ENCODE assay signal across 1 cellular context in the genomic region with DNA sequence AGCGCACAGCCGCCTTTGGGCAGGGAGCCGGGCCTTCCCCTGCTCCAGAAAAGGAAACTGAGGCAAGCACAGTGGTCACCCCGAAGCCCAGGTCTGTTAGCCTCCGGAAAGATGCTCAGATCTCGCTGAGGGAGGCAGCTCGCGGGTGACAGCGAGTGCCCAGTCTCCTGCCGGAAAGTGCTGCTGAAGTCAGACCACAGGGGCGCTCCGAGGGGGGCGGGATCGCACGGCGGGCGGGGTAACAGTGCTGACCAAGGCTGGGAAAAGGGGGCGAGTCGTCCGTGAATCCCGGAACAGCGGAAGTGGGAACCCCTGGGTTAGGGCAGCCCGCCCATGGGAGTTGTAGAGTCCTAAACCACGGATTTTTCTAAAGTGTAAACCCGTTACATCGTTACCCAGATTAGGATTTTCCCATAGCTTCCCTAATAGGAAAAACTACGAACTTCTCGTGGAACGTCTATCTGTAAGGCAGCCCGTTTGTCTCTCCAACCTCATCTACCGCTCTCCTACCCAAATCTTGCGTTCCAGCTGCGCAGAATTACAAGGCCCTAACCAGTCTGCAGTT.
TF ChIP-seq lines count a peak whose summit lies in the region.

No MANE protein-coding gene starts in this region.

TF ChIP-seq in HepG2, 621 proteins besides CTCF, POLR2A, EP300 and RAD21 (continued from another document and continues in another):
- TF ChIP-seq MAFK (conservative IDR thresholded peaks at IDR 0.05 in 1 of 2, IDR thresholded peaks at IDR 0.05 in 1 of 2; ENCODE audit: low read length in 2 of 2) (no peak), KAT7 (CRISPR knock-in tag; IDR thresholded peaks at IDR 0.05; ENCODE audit: borderline replicate concordance) (no peak), DNMT1 (CRISPR knock-in tag; IDR thresholded peaks at IDR 0.05) (0 out of 2 replicates have a peak, but pooled peaks have one; percentile 8), ZNF367 (CRISPR knock-in tag; IDR thresholded peaks at IDR 0.05; ENCODE audit: borderline replicate concordance) (0 out of 2 replicates have a peak, but pooled peaks have one; percentile 31), KLF9 (CRISPR knock-in tag; IDR thresholded peaks at IDR 0.05; ENCODE audit: low read depth) (no peak; the same call in 1 of the 2 replicates), SIX1 (CRISPR knock-in tag; IDR thresholded peaks at IDR 0.05; ENCODE audit: borderline replicate concordance) (no peak), SIX4 (CRISPR knock-in tag; IDR thresholded peaks at IDR 0.05) (0 out of 2 replicates have a peak, but pooled peaks have one; percentile 7), ZBTB38 (CRISPR knock-in tag; IDR thresholded peaks at IDR 0.05) (no peak), SRY (CRISPR knock-in tag; IDR thresholded peaks at IDR 0.05) (no peak), NKX3-1 (CRISPR knock-in tag; IDR thresholded peaks at IDR 0.05) (no peak; the same call in 1 of the 2 replicates), CCDC6 (CRISPR knock-in tag; IDR thresholded peaks at IDR 0.05) (no peak), ERF (CRISPR knock-in tag; IDR thresholded peaks at IDR 0.05) (no peak), ETV5 (CRISPR knock-in tag; IDR thresholded peaks at IDR 0.05; ENCODE audit: borderline replicate concordance) (peak; percentile 60; the same call in 1 of the 2 replicates), SMAD9 (CRISPR knock-in tag; IDR thresholded peaks at IDR 0.05) (no peak), HNRNPLL (IDR thresholded peaks at IDR 0.05; ENCODE audit: low read depth, low read length, poor library complexity, severe bottlenecking) (peak; percentile 88), NFKB2 (CRISPR knock-in tag; IDR thresholded peaks at IDR 0.05; ENCODE audit: borderline replicate concordance) (no peak; the same call in 1 of the 2 replicates)
- TF ChIP-seq, protein P1, sequence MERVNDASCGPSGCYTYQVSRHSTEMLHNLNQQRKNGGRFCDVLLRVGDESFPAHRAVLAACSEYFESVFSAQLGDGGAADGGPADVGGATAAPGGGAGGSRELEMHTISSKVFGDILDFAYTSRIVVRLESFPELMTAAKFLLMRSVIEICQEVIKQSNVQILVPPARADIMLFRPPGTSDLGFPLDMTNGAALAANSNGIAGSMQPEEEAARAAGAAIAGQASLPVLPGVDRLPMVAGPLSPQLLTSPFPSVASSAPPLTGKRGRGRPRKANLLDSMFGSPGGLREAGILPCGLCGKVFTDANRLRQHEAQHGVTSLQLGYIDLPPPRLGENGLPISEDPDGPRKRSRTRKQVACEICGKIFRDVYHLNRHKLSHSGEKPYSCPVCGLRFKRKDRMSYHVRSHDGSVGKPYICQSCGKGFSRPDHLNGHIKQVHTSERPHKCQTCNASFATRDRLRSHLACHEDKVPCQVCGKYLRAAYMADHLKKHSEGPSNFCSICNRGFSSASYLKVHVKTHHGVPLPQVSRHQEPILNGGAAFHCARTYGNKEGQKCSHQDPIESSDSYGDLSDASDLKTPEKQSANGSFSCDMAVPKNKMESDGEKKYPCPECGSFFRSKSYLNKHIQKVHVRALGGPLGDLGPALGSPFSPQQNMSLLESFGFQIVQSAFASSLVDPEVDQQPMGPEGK (CRISPR knock-in tag; IDR thresholded peaks at IDR 0.05): peak; percentile 90
- TF ChIP-seq, protein P2, sequence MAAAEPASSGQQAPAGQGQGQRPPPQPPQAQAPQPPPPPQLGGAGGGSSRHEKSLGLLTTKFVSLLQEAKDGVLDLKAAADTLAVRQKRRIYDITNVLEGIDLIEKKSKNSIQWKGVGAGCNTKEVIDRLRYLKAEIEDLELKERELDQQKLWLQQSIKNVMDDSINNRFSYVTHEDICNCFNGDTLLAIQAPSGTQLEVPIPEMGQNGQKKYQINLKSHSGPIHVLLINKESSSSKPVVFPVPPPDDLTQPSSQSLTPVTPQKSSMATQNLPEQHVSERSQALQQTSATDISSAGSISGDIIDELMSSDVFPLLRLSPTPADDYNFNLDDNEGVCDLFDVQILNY (CRISPR knock-in tag; conservative IDR thresholded peaks at IDR 0.05): no peak
- TF ChIP-seq, protein P3, sequence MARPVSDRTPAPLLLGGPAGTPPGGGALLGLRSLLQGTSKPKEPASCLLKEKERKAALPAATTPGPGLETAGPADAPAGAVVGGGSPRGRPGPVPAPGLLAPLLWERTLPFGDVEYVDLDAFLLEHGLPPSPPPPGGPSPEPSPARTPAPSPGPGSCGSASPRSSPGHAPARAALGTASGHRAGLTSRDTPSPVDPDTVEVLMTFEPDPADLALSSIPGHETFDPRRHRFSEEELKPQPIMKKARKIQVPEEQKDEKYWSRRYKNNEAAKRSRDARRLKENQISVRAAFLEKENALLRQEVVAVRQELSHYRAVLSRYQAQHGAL (CRISPR knock-in tag; IDR thresholded peaks at IDR 0.05; ENCODE audit: not compliant biosample characterization): peak; percentile 80
- TF ChIP-seq, protein P4, sequence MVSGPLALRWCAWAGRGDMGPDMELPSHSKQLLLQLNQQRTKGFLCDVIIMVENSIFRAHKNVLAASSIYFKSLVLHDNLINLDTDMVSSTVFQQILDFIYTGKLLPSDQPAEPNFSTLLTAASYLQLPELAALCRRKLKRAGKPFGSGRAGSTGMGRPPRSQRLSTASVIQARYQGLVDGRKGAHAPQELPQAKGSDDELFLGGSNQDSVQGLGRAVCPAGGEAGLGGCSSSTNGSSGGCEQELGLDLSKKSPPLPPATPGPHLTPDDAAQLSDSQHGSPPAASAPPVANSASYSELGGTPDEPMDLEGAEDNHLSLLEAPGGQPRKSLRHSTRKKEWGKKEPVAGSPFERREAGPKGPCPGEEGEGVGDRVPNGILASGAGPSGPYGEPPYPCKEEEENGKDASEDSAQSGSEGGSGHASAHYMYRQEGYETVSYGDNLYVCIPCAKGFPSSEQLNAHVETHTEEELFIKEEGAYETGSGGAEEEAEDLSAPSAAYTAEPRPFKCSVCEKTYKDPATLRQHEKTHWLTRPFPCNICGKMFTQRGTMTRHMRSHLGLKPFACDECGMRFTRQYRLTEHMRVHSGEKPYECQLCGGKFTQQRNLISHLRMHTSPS (CRISPR knock-in tag; IDR thresholded peaks at IDR 0.05; ENCODE audit: low read depth): no peak; the same call in 1 of the 2 replicates
- TF ChIP-seq, protein P5, sequence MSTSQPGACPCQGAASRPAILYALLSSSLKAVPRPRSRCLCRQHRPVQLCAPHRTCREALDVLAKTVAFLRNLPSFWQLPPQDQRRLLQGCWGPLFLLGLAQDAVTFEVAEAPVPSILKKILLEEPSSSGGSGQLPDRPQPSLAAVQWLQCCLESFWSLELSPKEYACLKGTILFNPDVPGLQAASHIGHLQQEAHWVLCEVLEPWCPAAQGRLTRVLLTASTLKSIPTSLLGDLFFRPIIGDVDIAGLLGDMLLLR (CRISPR knock-in tag; IDR thresholded peaks at IDR 0.05): no peak
- TF ChIP-seq, protein P6, sequence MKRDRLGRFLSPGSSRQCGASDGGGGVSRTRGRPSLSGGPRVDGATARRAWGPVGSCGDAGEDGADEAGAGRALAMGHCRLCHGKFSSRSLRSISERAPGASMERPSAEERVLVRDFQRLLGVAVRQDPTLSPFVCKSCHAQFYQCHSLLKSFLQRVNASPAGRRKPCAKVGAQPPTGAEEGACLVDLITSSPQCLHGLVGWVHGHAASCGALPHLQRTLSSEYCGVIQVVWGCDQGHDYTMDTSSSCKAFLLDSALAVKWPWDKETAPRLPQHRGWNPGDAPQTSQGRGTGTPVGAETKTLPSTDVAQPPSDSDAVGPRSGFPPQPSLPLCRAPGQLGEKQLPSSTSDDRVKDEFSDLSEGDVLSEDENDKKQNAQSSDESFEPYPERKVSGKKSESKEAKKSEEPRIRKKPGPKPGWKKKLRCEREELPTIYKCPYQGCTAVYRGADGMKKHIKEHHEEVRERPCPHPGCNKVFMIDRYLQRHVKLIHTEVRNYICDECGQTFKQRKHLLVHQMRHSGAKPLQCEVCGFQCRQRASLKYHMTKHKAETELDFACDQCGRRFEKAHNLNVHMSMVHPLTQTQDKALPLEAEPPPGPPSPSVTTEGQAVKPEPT (CRISPR knock-in tag; IDR thresholded peaks at IDR 0.05; ENCODE audit: low read depth): no peak
- TF ChIP-seq, protein P7, sequence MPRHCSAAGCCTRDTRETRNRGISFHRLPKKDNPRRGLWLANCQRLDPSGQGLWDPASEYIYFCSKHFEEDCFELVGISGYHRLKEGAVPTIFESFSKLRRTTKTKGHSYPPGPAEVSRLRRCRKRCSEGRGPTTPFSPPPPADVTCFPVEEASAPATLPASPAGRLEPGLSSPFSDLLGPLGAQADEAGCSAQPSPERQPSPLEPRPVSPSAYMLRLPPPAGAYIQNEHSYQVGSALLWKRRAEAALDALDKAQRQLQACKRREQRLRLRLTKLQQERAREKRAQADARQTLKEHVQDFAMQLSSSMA (CRISPR knock-in tag; IDR thresholded peaks at IDR 0.05): no peak
- TF ChIP-seq, protein P8, sequence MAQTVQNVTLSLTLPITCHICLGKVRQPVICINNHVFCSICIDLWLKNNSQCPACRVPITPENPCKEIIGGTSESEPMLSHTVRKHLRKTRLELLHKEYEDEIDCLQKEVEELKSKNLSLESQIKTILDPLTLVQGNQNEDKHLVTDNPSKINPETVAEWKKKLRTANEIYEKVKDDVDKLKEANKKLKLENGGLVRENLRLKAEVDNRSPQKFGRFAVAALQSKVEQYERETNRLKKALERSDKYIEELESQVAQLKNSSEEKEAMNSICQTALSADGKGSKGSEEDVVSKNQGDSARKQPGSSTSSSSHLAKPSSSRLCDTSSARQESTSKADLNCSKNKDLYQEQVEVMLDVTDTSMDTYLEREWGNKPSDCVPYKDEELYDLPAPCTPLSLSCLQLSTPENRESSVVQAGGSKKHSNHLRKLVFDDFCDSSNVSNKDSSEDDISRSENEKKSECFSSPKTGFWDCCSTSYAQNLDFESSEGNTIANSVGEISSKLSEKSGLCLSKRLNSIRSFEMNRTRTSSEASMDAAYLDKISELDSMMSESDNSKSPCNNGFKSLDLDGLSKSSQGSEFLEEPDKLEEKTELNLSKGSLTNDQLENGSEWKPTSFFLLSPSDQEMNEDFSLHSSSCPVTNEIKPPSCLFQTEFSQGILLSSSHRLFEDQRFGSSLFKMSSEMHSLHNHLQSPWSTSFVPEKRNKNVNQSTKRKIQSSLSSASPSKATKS (CRISPR knock-in tag; IDR thresholded peaks at IDR 0.05): no peak
- TF ChIP-seq, protein P9, sequence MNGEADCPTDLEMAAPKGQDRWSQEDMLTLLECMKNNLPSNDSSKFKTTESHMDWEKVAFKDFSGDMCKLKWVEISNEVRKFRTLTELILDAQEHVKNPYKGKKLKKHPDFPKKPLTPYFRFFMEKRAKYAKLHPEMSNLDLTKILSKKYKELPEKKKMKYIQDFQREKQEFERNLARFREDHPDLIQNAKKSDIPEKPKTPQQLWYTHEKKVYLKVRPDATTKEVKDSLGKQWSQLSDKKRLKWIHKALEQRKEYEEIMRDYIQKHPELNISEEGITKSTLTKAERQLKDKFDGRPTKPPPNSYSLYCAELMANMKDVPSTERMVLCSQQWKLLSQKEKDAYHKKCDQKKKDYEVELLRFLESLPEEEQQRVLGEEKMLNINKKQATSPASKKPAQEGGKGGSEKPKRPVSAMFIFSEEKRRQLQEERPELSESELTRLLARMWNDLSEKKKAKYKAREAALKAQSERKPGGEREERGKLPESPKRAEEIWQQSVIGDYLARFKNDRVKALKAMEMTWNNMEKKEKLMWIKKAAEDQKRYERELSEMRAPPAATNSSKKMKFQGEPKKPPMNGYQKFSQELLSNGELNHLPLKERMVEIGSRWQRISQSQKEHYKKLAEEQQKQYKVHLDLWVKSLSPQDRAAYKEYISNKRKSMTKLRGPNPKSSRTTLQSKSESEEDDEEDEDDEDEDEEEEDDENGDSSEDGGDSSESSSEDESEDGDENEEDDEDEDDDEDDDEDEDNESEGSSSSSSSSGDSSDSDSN (CRISPR knock-in tag; IDR thresholded peaks at IDR 0.05): peak; percentile 4; the same call in 1 of the 2 replicates
- TF ChIP-seq, protein P10, sequence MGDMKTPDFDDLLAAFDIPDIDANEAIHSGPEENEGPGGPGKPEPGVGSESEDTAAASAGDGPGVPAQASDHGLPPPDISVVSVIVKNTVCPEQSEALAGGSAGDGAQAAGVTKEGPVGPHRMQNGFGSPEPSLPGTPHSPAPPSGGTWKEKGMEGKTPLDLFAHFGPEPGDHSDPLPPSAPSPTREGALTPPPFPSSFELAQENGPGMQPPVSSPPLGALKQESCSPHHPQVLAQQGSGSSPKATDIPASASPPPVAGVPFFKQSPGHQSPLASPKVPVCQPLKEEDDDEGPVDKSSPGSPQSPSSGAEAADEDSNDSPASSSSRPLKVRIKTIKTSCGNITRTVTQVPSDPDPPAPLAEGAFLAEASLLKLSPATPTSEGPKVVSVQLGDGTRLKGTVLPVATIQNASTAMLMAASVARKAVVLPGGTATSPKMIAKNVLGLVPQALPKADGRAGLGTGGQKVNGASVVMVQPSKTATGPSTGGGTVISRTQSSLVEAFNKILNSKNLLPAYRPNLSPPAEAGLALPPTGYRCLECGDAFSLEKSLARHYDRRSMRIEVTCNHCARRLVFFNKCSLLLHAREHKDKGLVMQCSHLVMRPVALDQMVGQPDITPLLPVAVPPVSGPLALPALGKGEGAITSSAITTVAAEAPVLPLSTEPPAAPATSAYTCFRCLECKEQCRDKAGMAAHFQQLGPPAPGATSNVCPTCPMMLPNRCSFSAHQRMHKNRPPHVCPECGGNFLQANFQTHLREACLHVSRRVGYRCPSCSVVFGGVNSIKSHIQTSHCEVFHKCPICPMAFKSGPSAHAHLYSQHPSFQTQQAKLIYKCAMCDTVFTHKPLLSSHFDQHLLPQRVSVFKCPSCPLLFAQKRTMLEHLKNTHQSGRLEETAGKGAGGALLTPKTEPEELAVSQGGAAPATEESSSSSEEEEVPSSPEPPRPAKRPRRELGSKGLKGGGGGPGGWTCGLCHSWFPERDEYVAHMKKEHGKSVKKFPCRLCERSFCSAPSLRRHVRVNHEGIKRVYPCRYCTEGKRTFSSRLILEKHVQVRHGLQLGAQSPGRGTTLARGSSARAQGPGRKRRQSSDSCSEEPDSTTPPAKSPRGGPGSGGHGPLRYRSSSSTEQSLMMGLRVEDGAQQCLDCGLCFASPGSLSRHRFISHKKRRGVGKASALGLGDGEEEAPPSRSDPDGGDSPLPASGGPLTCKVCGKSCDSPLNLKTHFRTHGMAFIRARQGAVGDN (CRISPR knock-in tag; IDR thresholded peaks at IDR 0.05): peak; percentile 12; the same call in 1 of the 2 replicates
- TF ChIP-seq, protein P11, sequence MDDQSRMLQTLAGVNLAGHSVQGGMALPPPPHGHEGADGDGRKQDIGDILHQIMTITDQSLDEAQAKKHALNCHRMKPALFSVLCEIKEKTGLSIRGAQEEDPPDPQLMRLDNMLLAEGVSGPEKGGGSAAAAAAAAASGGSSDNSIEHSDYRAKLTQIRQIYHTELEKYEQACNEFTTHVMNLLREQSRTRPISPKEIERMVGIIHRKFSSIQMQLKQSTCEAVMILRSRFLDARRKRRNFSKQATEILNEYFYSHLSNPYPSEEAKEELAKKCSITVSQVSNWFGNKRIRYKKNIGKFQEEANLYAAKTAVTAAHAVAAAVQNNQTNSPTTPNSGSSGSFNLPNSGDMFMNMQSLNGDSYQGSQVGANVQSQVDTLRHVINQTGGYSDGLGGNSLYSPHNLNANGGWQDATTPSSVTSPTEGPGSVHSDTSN (CRISPR knock-in tag; IDR thresholded peaks at IDR 0.05; ENCODE audit: borderline replicate concordance): no peak
- TF ChIP-seq, protein P12, sequence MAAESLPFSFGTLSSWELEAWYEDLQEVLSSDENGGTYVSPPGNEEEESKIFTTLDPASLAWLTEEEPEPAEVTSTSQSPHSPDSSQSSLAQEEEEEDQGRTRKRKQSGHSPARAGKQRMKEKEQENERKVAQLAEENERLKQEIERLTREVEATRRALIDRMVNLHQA (CRISPR knock-in tag; IDR thresholded peaks at IDR 0.05): no peak
- TF ChIP-seq, protein P13, sequence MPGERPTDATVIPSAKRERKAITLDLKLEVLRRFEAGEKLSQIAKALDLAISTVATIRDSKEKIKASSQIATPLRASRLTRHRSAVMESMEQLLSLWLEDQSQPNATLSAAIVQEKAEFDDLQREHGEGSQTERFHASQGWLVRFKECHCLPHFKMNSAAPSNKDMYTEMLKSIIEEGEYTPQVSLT (CRISPR knock-in tag; IDR thresholded peaks at IDR 0.05; ENCODE audit: borderline replicate concordance, low read depth): no peak; the same call in 1 of the 2 replicates
